In genomic region chr17:75535119-75535537, GRCh38 we compare ENCODE assay signal across 12 cellular contexts. TPM values are rescaled to one million over a fixed set of nuclear protein-coding genes. Genes with fewer than 3 reads are reported as not detected.
DNase-seq lines count a peak whose midpoint lies in the region; ATAC-seq, FAIRE-seq and TF ChIP-seq lines count a peak whose summit lies in the region.
"Had no signal": no experiment of that assay in that cellular context is flagged by ENCODE, and none has a peak within 500 bp of the region (broad histone marks: within the 10 kb centered on the region; RNA-seq: fewer than 3 reads in every experiment).

No MANE protein-coding gene starts in this region.

- H3K36me3 ChIP-seq in suprapubic skin = peaks cover 6% of the 10 kb centered on the region
- no peaks in the 10 kb centered on the region for H3K36me3 ChIP-seq in MM.1S (replicated peaks; ENCODE audit: insufficient read depth, low read length)

- no peaks in the 10 kb centered on the region for H3K79me2 ChIP-seq in MM.1S (ENCODE audit: low read length)

- no peak overlapping the region for H2AFZ ChIP-seq in MM.1S (ENCODE audit: low read length)

- DNase-seq in GM19239 (ENCODE audit: insufficient read length, low spot score) = peak; percentile 59
- peak; percentile 18 to 34 for DNase-seq in activated CD4-positive, alpha-beta T cell treated with anti-CD3 and anti-CD28 coated beads, Interleukin-2, amount 50 U/mL, for 24 hours (ENCODE audit: low read depth in 1 of 2, low spot score in 1 of 2)
- peak; percentile 67 to 73 (median 70) for DNase-seq in effector memory CD8-positive, alpha-beta T cell
- DNase-seq in stimulated activated CD4-positive, alpha-beta T cell treated with anti-CD3 and anti-CD28 coated beads, TNF-alpha, amount 100 ng/mL, for 48 hours (ENCODE audit: low read depth in 3 of 3) = peak in 2 of 3 donors; percentile 44 to 50
- no peak for DNase-seq in RWPE1 (ENCODE audit: low spot score)
- DNase-seq in suprapubic skin (ENCODE audit: low spot score in 2 of 2) = no peak
- DNase-seq in MM.1S = no peak
- no peak for DNase-seq in coronary artery (ENCODE audit: low spot score)
- DNase-seq: foreskin melanocyte, NCI-H2029 treated with DMSO at 0.1 percent for 48 hours, right lobe of liver had no signal

- FAIRE-seq in GM19239 (lab: Jason Lieb, UNC) = no peak
- FAIRE-seq: G401.6 had no signal

- WGBS in suprapubic skin = 69% methylated on average over 13 of the region's 15 CpGs

- no peaks in the 10 kb centered on the region for H3K9me2 ChIP-seq in MM.1S (replicated peaks; ENCODE audit: insufficient read depth, low read length)

- H3K9me3 ChIP-seq in suprapubic skin = no peaks in the 10 kb centered on the region
- no peaks in the 10 kb centered on the region for H3K9me3 ChIP-seq in MM.1S (replicated peaks; ENCODE audit: insufficient read depth, low read length)
- H3K9me3 ChIP-seq: right lobe of liver had no signal

- no peak overlapping the region for H3K4me3 ChIP-seq in suprapubic skin
- H3K4me3 ChIP-seq in MM.1S (ENCODE audit: low read length) = no peak overlapping the region
- no peak overlapping the region for H3K4me3 ChIP-seq in coronary artery
- H3K4me3 ChIP-seq: right lobe of liver had no signal

- H3K27me3 Mint-ChIP-seq in effector memory CD8-positive, alpha-beta T cell = no peaks in the 10 kb centered on the region

- H3K4me1 Mint-ChIP-seq in effector memory CD8-positive, alpha-beta T cell (ENCODE audit: low read depth in 2 of 2) = peaks cover 34 to 36% of the 10 kb centered on the region in 2 donors

- H3K27me3 ChIP-seq in suprapubic skin (no peaks in the 10 kb centered on the region), MM.1S (replicated peaks; ENCODE audit: insufficient read depth, low read length) (no peaks in the 10 kb centered on the region)
- H3K27me3 ChIP-seq: right lobe of liver had no signal

- H3F3A ChIP-seq in MM.1S (ENCODE audit: insufficient read depth, low read length) = no peaks in the 10 kb centered on the region

- H3K27ac Mint-ChIP-seq in effector memory CD8-positive, alpha-beta T cell = peak overlapping the region; percentile 93 to 98

- TF ChIP-seq CTCF in RWPE1 (conservative IDR thresholded peaks at IDR 0.05; ENCODE audit: low read depth) = no peak
- TF ChIP-seq CTCF in suprapubic skin (IDR thresholded peaks at IDR 0.05) = no peak
- TF ChIP-seq CTCF in MM.1S (IDR thresholded peaks at IDR 0.05; ENCODE audit: low read length) = no peak
- no peak for TF ChIP-seq CTCF in coronary artery (IDR thresholded peaks at IDR 0.05)

- H3K4me3 Mint-ChIP-seq in effector memory CD8-positive, alpha-beta T cell = peak overlapping the region; percentile 68 to 85

- H3K9me3 Mint-ChIP-seq in effector memory CD8-positive, alpha-beta T cell = no peaks in the 10 kb centered on the region

- POLR2A ChIA-PET in RWPE1 (lab: Yijun Ruan, JAX; ENCODE audit: low non-redundant PET) = interaction anchor here (0.8 kb wide), 1 partner anchor 19 kb away, joined by 3 read pairs; the partner anchor contains the start of gene TSEN54

- no peak overlapping the region for H3K9ac ChIP-seq in MM.1S (ENCODE audit: low read length)

- H3K4me1 ChIP-seq in suprapubic skin (peaks cover 4% of the 10 kb centered on the region), MM.1S (ENCODE audit: low read length) (no peaks in the 10 kb centered on the region)

- TF ChIP-seq EP300 in suprapubic skin (IDR thresholded peaks at IDR 0.05) = no peak

- H3K27ac ChIP-seq in RWPE1 (no peak overlapping the region), suprapubic skin (no peak overlapping the region), MM.1S (ENCODE audit: low read length) (no peak overlapping the region), coronary artery (no peak overlapping the region)
- H3K27ac ChIP-seq: right lobe of liver had no signal

- no peak for TF ChIP-seq POLR2A in suprapubic skin (IDR thresholded peaks at IDR 0.05)

- CTCF ChIA-PET in RWPE1 (lab: Yijun Ruan, JAX) = interaction anchor here (0.7 kb wide), 1 partner anchor 33 kb away, joined by 4 read pairs; no protein-coding TSS in a partner anchor

- peaks cover 15% of the 10 kb centered on the region for H3K36me3 Mint-ChIP-seq in effector memory CD8-positive, alpha-beta T cell (ENCODE audit: insufficient read depth)

- H4K20me1 ChIP-seq in MM.1S (ENCODE audit: insufficient read depth, low read length) = no peaks in the 10 kb centered on the region

- peak; percentile 98 for ATAC-seq in effector memory CD8-positive, alpha-beta T cell (replicated peaks)

- H3K4me2 ChIP-seq in MM.1S (ENCODE audit: low read depth, low read length) = no peak overlapping the region

RNA-seq across cellular contexts. Expression of gene LLGL2, which starts 9.6 kb away (rescaled TPM):
- total RNA-seq in suprapubic skin = 100 to 1,000 TPM in 1 of 4 donors, 10 to 100 TPM in 3; 75.3 to 114 (median 78.4) TPM

RNA-seq across cellular contexts. Expression of gene TSEN54, which starts 18.8 kb away (rescaled TPM):
- total RNA-seq in suprapubic skin = 10 to 100 TPM; 53.9 to 73.5 (median 62.9) TPM

RNA-seq across cellular contexts. Expression of gene CASKIN2, which starts 19.8 kb away (rescaled TPM):
- 10 to 100 TPM; 18.7 to 25.1 (median 22.1) TPM for total RNA-seq in suprapubic skin

RNA-seq across cellular contexts. Expression of gene MYO15B, which starts 52.5 kb away (rescaled TPM):
- total RNA-seq in suprapubic skin = 100 to 1,000 TPM in 1 of 4 donors, 10 to 100 TPM in 3; 28.4 to 126 (median 76.1) TPM

Comparison
In these comparisons a context has a peak if more than half of its experiments do, and no peak if none do; other contexts are left out.
1. DNase-seq: peak in GM19239 (single experiment), activated CD4-positive, alpha-beta T cell treated with anti-CD3 and anti-CD28 coated beads, Interleukin-2, amount 50 U/mL, for 24 hours (2 of 2), effector memory CD8-positive, alpha-beta T cell (3 of 3) and stimulated activated CD4-positive, alpha-beta T cell treated with anti-CD3 and anti-CD28 coated beads, TNF-alpha, amount 100 ng/mL, for 48 hours (2 of 3); none in RWPE1 (single experiment), suprapubic skin (0 of 2), MM.1S (single experiment) and coronary artery (single experiment).